In the genomic region with DNA sequence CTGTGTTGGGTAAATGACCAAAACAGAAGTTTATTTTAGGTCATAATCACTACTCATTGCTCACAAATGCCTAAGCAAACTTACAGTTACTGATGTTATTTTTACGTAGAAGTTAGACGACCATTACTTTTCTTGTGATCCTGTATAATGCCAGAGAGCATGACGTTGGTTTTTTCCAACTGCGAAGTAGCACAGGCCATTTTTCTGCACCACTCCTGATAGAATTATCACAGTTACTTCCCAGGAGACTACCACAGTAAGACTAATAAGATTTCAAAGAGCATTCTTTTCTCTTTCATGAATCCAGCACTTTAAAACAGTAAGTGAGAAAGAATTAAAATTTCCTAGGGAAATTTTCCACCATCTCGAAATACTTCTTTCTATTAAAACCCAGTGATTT, we compare ENCODE assay signal across 25 cellular contexts. TPM values are rescaled to one million over a fixed set of nuclear protein-coding genes. Genes with fewer than 3 reads are reported as not detected.
"Had no signal": no experiment of that assay in that cellular context is flagged by ENCODE, and none has a peak within 500 bp of the region (broad histone marks: within the 10 kb centered on the region; RNA-seq: fewer than 3 reads in every experiment).

No MANE protein-coding gene starts in this region.

- H3K79me2 ChIP-seq: hepatocyte had no signal

- H3K9me3 ChIP-seq: gastroesophageal sphincter, prostate gland, right lobe of liver, upper lobe of left lung had no signal

- H3K4me3 Mint-ChIP-seq: activated CD4-positive, alpha-beta T cell treated with anti-CD3 and anti-CD28 coated beads, Interleukin-2, amount 10 ng/mL, durations not matched to agents 7 days and 5 days; stimulated activated naive CD8-positive, alpha-beta T cell treated with anti-CD3 and anti-CD28 coated beads, Interleukin-15, amount 100 ng/mL, for 72 hours; T-cell had no signal

- H3K27ac ChIP-seq: hepatocyte, prostate gland, right lobe of liver, upper lobe of left lung had no signal

- H3K27me3 Mint-ChIP-seq: activated CD4-positive, alpha-beta T cell treated with anti-CD3 and anti-CD28 coated beads, Interleukin-2, amount 10 ng/mL, durations not matched to agents 7 days and 5 days; stimulated activated naive CD8-positive, alpha-beta T cell treated with anti-CD3 and anti-CD28 coated beads, Interleukin-15, amount 100 ng/mL, for 72 hours; T-cell had no signal

- H3K9me3 Mint-ChIP-seq: stimulated activated naive CD8-positive, alpha-beta T cell treated with anti-CD3 and anti-CD28 coated beads, Interleukin-15, amount 100 ng/mL, for 72 hours; T-cell had no signal

- H3K4me2 ChIP-seq: hepatocyte had no signal

- H3K27ac Mint-ChIP-seq: activated CD4-positive, alpha-beta T cell treated with anti-CD3 and anti-CD28 coated beads, Interleukin-2, amount 10 ng/mL, durations not matched to agents 7 days and 5 days; stimulated activated naive CD8-positive, alpha-beta T cell treated with anti-CD3 and anti-CD28 coated beads, Interleukin-15, amount 100 ng/mL, for 72 hours; T-cell had no signal

- H3K36me3 ChIP-seq: prostate gland, right lobe of liver, upper lobe of left lung had no signal

- H2AFZ ChIP-seq: hepatocyte had no signal

- DNase-seq: activated CD4-positive, alpha-beta T cell treated with anti-CD3 and anti-CD28 coated beads, Interleukin-2, amount 10 ng/mL, durations not matched to agents 7 days and 5 days; activated CD4-positive, CD25-positive, alpha-beta regulatory T cell; activated CD8-positive, alpha-beta memory T cell treated with anti-CD3 and anti-CD28 coated beads, Interleukin-2, amount 50 U/mL, for 48 hours; activated effector memory CD4-positive, alpha-beta T cell treated with Interleukin-2 at 50 U/mL for 16 hours; activated naive CD4-positive, alpha-beta T cell treated with anti-CD3 and anti-CD28 coated beads, Interleukin-2, amount 50 U/mL, for 16 hours; activated T-cell treated with anti-CD3 and anti-CD28 coated beads, Interleukin-2, amount 50 U/mL, for 48 hours; aorta; islet precursor cell; right lobe of liver; small intestine; stimulated activated CD4-positive, alpha-beta T cell treated with anti-CD3 and anti-CD28 coated beads, Interleukin-15, amount 100 ng/mL, for 24 hours; stimulated activated CD4-positive, alpha-beta T cell treated with anti-CD3 and anti-CD28 coated beads, Interleukin-2, amount 100 ng/mL, for 48 hours; stimulated activated naive CD8-positive, alpha-beta T cell treated with anti-CD3 and anti-CD28 coated beads, Interleukin-15, amount 100 ng/mL, for 72 hours; T-cell; T-helper 9 cell; upper lobe of left lung had no signal

- ATAC-seq: esophagus mucosa; gastroesophageal sphincter; right lobe of liver; stimulated activated naive CD8-positive, alpha-beta T cell treated with anti-CD3 and anti-CD28 coated beads, Interleukin-15, amount 100 ng/mL, for 72 hours; T-cell had no signal

- H3K4me1 ChIP-seq: prostate gland, right lobe of liver, upper lobe of left lung had no signal

- H3K27me3 ChIP-seq: gastroesophageal sphincter, hepatocyte, right lobe of liver, upper lobe of left lung had no signal

- FAIRE-seq: endometrium, small intestine had no signal

- H3K4me3 ChIP-seq: coronary artery, gastroesophageal sphincter, hepatocyte, prostate gland, right lobe of liver, upper lobe of left lung had no signal

RNA-seq across cellular contexts. Expression of a gene that starts 58.7 kb away (rescaled TPM):
- total RNA-seq: activated CD4-positive, alpha-beta T cell treated with anti-CD3 and anti-CD28 coated beads, Interleukin-2, amount 10 ng/mL, durations not matched to agents 7 days and 5 days; esophagus mucosa; myocyte; osteoblast; right lobe of liver; T-cell; upper lobe of left lung had no signal
- polyA plus RNA-seq: aorta, hepatocyte, neural cell had no signal
